Comparison of ENCODE assay signal across 8 cellular contexts in the genomic region with DNA sequence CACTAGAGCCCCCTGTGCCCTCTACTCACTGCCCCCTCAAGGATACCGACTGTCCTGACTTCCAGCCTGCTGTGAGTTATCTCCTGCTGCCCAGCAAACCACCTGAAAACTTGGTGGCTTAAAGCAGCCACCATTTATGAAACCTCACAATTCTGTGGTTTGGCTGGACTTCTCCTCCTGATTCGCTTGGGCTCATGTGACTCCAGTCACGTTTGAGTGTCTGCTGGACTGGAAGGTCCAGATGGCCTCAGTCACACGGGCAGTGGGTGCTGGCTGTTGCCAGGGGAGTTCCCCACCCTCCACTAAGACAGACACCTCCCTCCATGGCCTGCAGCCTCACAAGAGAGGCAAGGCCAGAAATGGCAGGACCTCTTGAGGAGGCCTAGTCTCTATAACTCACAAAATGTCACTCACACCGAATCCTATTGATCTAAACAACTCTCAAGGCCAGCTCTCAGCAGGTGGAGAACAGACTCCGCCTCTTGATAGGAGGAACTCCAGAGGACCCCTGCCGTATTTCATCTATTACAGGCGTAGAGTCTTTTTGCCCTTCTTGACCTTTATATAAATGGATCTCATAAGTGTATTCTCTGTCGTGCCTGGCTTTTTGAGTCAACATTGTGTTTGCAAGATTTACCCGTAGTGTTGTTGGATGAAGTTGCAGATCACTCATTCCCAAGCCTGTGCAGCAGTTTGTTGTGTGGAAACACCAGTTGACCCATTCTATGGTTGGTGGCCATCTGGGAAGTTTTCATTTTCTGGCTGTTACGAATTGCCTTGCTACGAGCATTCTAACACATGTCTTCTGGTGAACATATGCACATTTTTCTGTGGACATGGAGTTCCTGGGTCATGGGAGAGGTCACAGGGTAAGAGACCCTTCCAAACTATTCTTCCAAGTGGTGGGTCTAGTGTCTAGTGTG. TPM values are rescaled to one million over a fixed set of nuclear protein-coding genes. Genes with fewer than 3 reads are reported as not detected.
DNase-seq lines count a peak whose midpoint lies in the region; ATAC-seq and TF ChIP-seq lines count a peak whose summit lies in the region.

No MANE protein-coding gene starts in this region.

- peak overlapping the region; percentile 96 for H3K27ac Mint-ChIP-seq in progenitor cell of endocrine pancreas

- no peak for TF ChIP-seq CTCF in progenitor cell of endocrine pancreas (IDR thresholded peaks at IDR 0.05; ENCODE audit: unreplicated experiment)

- peak; percentile 47 for ATAC-seq in HG02970 (IDR thresholded peaks at IDR 0.05; ENCODE audit: low FRiP score, unreplicated experiment)
- ATAC-seq in GM21526 (IDR thresholded peaks at IDR 0.05; ENCODE audit: low FRiP score, unreplicated experiment), result no peak

- no peaks in the 10 kb centered on the region for H3K9me3 Mint-ChIP-seq in progenitor cell of endocrine pancreas (ENCODE audit: low read depth)

- peaks cover 4% of the 10 kb centered on the region for H3K36me3 Mint-ChIP-seq in progenitor cell of endocrine pancreas (ENCODE audit: insufficient read depth)

- H3K4me1 Mint-ChIP-seq in progenitor cell of endocrine pancreas (ENCODE audit: low read depth), result peaks cover 41% of the 10 kb centered on the region

- H3K4me3 Mint-ChIP-seq in progenitor cell of endocrine pancreas (ENCODE audit: low read depth), result no peak overlapping the region

- no peaks in the 10 kb centered on the region for H3K27me3 Mint-ChIP-seq in progenitor cell of endocrine pancreas

- peak; percentile 15 for DNase-seq in DMS 273 (lab: John Stamatoyannopoulos, UW; ENCODE audit: unreplicated experiment)
- DNase-seq in DMS 273 treated with DMSO at 0.1 percent for 48 hours (lab: John Stamatoyannopoulos, UW), result no peak
- DNase-seq in cerebellum (ENCODE audit: low spot score), result peak; percentile 45
- no peak for DNase-seq in progenitor cell of endocrine pancreas (ENCODE audit: low spot score, unreplicated experiment)
- no peak for DNase-seq in SW 1271 (lab: John Stamatoyannopoulos, UW)
- no peak for DNase-seq in NCI-H187 treated with DMSO at 0.1 percent for 48 hours (lab: John Stamatoyannopoulos, UW)

RNA-seq across cellular contexts. Expression of gene ZMIZ1, which starts 48.3 kb away (rescaled TPM):
- 53.4 TPM for total RNA-seq in cerebellum
- 81.6 and 85.2 TPM in 2 replicates for total RNA-seq in progenitor cell of endocrine pancreas

Comparison
In these comparisons a context has a peak if more than half of its experiments do, and no peak if none do; other contexts are left out.
1. DNase-seq: peak in DMS 273 (single experiment) and cerebellum (single experiment); none in DMS 273 treated with DMSO at 0.1 percent for 48 hours (single experiment), progenitor cell of endocrine pancreas (single experiment), SW 1271 (0 of 2) and NCI-H187 treated with DMSO at 0.1 percent for 48 hours (single experiment).